9 cellular contexts compared by ENCODE assay signal in the genomic region with DNA sequence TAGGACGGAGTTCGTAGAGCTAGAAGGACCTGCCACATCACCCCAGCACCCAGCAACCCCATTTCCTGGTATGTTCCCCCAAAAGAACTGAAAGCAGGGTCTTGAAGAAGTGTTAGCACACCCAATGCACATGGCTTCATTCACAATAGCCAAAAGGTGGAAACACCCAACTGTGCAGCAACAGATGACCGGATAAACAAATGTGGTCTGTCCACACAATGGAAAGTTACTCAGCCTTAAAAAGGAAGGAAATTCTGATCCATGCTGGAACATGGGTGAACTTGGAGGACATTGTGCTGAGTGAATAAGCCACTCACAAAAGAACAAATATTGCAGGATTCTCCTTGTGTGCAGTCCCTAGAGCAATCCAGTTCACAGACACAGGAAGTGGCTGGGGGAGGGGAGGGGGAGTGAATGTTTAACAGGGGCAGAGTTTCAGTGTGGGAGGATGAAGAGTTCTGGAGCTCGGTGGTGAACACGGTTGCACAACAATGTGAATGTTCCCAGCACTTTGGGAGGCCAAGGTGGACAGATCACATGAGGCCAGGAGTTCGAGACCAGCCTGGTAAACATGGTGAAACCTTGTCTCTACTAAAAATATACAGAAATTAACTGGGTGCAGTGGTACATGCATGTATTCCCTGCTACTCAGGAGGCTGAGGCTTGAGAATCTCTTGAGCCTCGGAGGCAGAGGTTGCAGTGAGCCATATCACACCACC.
DNase-seq lines count a peak whose midpoint lies in the region; ATAC-seq and TF ChIP-seq lines count a peak whose summit lies in the region.
"Had no signal": no experiment of that assay in that cellular context is flagged by ENCODE, and none has a peak within 500 bp of the region (broad histone marks: within the 10 kb centered on the region; RNA-seq: fewer than 3 reads in every experiment).

No MANE protein-coding gene starts in this region.

- H3K4me2 ChIP-seq in DND-41 (ENCODE audit: insufficient read depth, low read length) = peak overlapping the region; percentile 43

- DNase-seq in DND-41 (peak; percentile 87), UCSD-AML1 (lab: John Stamatoyannopoulos, UW; ENCODE audit: unreplicated experiment) (peak; percentile 52), right lobe of liver (peak; percentile 86 to 97 (median 89)), foreskin melanocyte (no peak), T-helper 2 cell (no peak), hepatic stellate cell (ENCODE audit: low spot score) (no peak)
- DNase-seq: NCI-H187 had no signal

- intact Hi-C loops in right lobe of liver (cut with DNase I) = no loop called here

- TF ChIP-seq CTCF in DND-41 (IDR thresholded peaks at IDR 0.05; ENCODE audit: borderline replicate concordance, extremely low read depth, low read length, poor library complexity, severe bottlenecking) (no peak), right lobe of liver (IDR thresholded peaks at IDR 0.05) (no peak)

- peak overlapping the region; percentile 3; the same call in 1 of the 2 replicates for H2AFZ ChIP-seq in DND-41 (ENCODE audit: low read depth, low read length)

- H3K9me3 ChIP-seq in DND-41 (ENCODE audit: insufficient read depth, low read length, severe bottlenecking) (no peaks in the 10 kb centered on the region), right lobe of liver (no peaks in the 10 kb centered on the region)

- H3K4me1 ChIP-seq in DND-41 (ENCODE audit: insufficient read depth, low read length) (peaks cover 26% of the 10 kb centered on the region), right lobe of liver (peaks cover 0 to 54% (median 21%) of the 10 kb centered on the region in 4 donors)

- H3K4me3 ChIP-seq in DND-41 (ENCODE audit: low read depth in 1 of 2, low read length in 2 of 2) (no peak overlapping the region), right lobe of liver (no peak overlapping the region)

- H3K27ac ChIP-seq in DND-41 (ENCODE audit: low read length) (peak overlapping the region; percentile 76), right lobe of liver (peak overlapping the region; percentile 57 to 82 (median 76))

- WGBS in right lobe of liver (ENCODE audit: insufficient coverage, low coverage, low lambda C conversion rate, missing lambda C conversion rate) = 37% methylated on average over 7 of the region's 7 CpGs

- H3K79me2 ChIP-seq in DND-41 (ENCODE audit: insufficient read depth, low read length) = no peaks in the 10 kb centered on the region

- ATAC-seq in DND-41 (ENCODE audit: insufficient read depth, low read depth) (peak; percentile 96), HG02759 (IDR thresholded peaks at IDR 0.05; ENCODE audit: unreplicated experiment) (peak; percentile 65), right lobe of liver (peak; percentile 65 to 77 (median 72)), HG02571 (IDR thresholded peaks at IDR 0.05; ENCODE audit: unreplicated experiment) (no peak)

- peak overlapping the region; percentile 16; the same call in 1 of the 2 replicates for H3K9ac ChIP-seq in DND-41 (ENCODE audit: low read depth, low read length)

- H4K20me1 ChIP-seq in DND-41 (ENCODE audit: insufficient read depth, low read length) = no peaks in the 10 kb centered on the region

- no peaks in the 10 kb centered on the region for H3K36me3 ChIP-seq in DND-41 (ENCODE audit: insufficient read depth, low read length)
- no peaks in the 10 kb centered on the region for H3K36me3 ChIP-seq in right lobe of liver

- TF ChIP-seq POLR2A in right lobe of liver (IDR thresholded peaks at IDR 0.05) = peak; percentile 24

- H3K27me3 ChIP-seq in DND-41 (ENCODE audit: insufficient read depth, low read length, poor library complexity) (no peaks in the 10 kb centered on the region), right lobe of liver (no peaks in the 10 kb centered on the region)

Comparison
In these comparisons a context has a peak if more than half of its experiments do, and no peak if none do; other contexts are left out.
1. DNase-seq: peak in DND-41 (single experiment), UCSD-AML1 (single experiment) and right lobe of liver (3 of 3); none in foreskin melanocyte (single experiment), T-helper 2 cell (0 of 5) and hepatic stellate cell (single experiment).